ENCODE assay signal across 8 cellular contexts in the genomic region with DNA sequence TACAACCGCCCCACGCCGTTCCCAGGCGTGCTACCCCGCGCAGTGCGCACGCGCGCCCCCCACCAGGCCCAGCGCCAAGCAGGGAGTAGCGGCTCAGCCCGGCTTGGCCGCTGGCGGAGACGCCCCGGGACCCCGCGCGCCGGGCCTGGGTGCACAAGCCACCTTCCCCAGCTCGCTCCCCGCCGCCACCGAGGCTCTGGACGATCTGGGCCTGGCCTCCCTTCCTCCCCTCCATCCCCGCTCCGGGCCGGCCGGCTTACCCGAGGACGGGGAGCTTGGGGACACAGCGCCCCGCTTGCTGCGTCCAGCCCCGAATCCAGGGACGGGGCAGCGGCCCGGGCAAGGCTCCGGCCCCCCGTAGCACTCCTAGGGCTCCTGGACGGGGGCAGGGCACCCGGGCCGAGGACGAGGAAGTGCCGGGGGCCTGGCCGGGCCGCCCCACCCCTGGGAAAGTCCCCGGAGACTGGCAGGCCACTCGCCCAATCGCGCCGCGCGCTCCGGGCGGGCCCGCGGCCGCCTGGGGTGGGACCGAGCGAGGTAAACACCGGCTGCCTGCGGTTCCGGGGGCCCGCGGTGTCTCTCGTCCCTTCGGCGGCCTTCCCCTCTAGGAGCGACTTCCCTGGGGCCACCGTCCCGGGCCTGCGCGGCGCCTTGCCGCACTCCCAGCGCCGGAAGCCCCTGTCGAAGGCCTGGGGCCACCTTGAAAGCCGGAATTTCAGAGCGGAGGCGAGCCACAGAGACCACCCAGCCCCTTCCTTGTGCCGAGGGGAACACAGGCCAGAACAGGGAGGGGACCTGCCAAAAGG. TPM values are rescaled to one million over a fixed set of nuclear protein-coding genes. Genes with fewer than 3 reads are reported as not detected.
DNase-seq lines count a peak whose midpoint lies in the region; ATAC-seq and TF ChIP-seq lines count a peak whose summit lies in the region.

A gene with protein sequence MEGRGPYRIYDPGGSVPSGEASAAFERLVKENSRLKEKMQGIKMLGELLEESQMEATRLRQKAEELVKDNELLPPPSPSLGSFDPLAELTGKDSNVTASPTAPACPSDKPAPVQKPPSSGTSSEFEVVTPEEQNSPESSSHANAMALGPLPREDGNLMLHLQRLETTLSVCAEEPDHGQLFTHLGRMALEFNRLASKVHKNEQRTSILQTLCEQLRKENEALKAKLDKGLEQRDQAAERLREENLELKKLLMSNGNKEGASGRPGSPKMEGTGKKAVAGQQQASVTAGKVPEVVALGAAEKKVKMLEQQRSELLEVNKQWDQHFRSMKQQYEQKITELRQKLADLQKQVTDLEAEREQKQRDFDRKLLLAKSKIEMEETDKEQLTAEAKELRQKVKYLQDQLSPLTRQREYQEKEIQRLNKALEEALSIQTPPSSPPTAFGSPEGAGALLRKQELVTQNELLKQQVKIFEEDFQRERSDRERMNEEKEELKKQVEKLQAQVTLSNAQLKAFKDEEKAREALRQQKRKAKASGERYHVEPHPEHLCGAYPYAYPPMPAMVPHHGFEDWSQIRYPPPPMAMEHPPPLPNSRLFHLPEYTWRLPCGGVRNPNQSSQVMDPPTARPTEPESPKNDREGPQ (minus strand): TSS at position 415 of the 806 bp plus-strand sequence. CDS start 15,939 bp downstream, outside the sequence.

- H3K27ac ChIP-seq in Peyer's patch: peak within 1 kb of the TSS; percentile 97 to 100 (median 98)
- peak within 1 kb of the TSS; percentile 99 for H3K27ac ChIP-seq in muscle layer of duodenum (ENCODE audit: low read length)

- DNase-seq in DMS153 treated with DMSO at 0.1 percent for 48 hours (lab: John Stamatoyannopoulos, UW; ENCODE audit: unreplicated experiment) (peak; percentile 23), HuH-7 (ENCODE audit: low spot score) (peak; percentile 95), Peyer's patch (peak; percentile 91 to 98 (median 98))
- DNase-seq in activated T-cell treated with anti-CD3 and anti-CD28 coated beads, Interleukin-2, amount 50 U/mL, for 4 hours: peak; percentile 91
- peak; percentile 77 to 91 for DNase-seq in stimulated activated CD8-positive, alpha-beta memory T cell treated with anti-CD3 and anti-CD28 coated beads, Interleukin-7, amount 100 ng/mL, for 4 hours (ENCODE audit: low read depth in 2 of 2)

- H3K4me1 ChIP-seq in Peyer's patch (peaks cover 10 to 79% (median 37%) of the 10 kb centered on the region in 4 donors), muscle layer of duodenum (ENCODE audit: control insufficient read depth in 1 of 2, insufficient read depth in 2 of 2, low read length in 2 of 2) (peaks cover 31 to 36% of the 10 kb centered on the region in 2 donors)

- no peak for TF ChIP-seq CTCF in Peyer's patch (IDR thresholded peaks at IDR 0.05)

- H3K36me3 ChIP-seq in Peyer's patch (peaks cover 0 to 10% (median 0%) of the 10 kb centered on the region in 3 donors), muscle layer of duodenum (ENCODE audit: control insufficient read depth in 1 of 2, insufficient read depth in 2 of 2, low read length in 2 of 2) (peaks cover 4 to 8% of the 10 kb centered on the region in 2 donors)

- peaks cover 29% of the 10 kb centered on the region for H3K36me3 Mint-ChIP-seq in activated T-cell treated with anti-CD3 and anti-CD28 coated beads, Interleukin-2, amount 50 U/mL, for 4 hours (ENCODE audit: insufficient read depth)

- TF ChIP-seq POLR2A in Peyer's patch (IDR thresholded peaks at IDR 0.05): peak; percentile 90 to 98

- H3K27me3 ChIP-seq in Peyer's patch: no peaks in the 10 kb centered on the region
- H3K27me3 ChIP-seq in muscle layer of duodenum (ENCODE audit: low read depth, low read length): no peaks in the 10 kb centered on the region

- ATAC-seq in GM21526 (IDR thresholded peaks at IDR 0.05; ENCODE audit: low FRiP score, unreplicated experiment) (peak; percentile 70), esophagus mucosa (peak; percentile 93)
- peak; percentile 81 to 83 for ATAC-seq in activated T-cell treated with anti-CD3 and anti-CD28 coated beads, Interleukin-2, amount 50 U/mL, for 4 hours

- H3K9me3 ChIP-seq in Peyer's patch (no peaks in the 10 kb centered on the region), muscle layer of duodenum (ENCODE audit: control insufficient read depth in 1 of 2, low read length in 2 of 2) (no peaks in the 10 kb centered on the region)

- no peaks in the 10 kb centered on the region for H3K9me3 Mint-ChIP-seq in activated T-cell treated with anti-CD3 and anti-CD28 coated beads, Interleukin-2, amount 50 U/mL, for 4 hours

- no peaks in the 10 kb centered on the region for H3K27me3 Mint-ChIP-seq in activated T-cell treated with anti-CD3 and anti-CD28 coated beads, Interleukin-2, amount 50 U/mL, for 4 hours (ENCODE audit: low read depth)

- H3K4me3 Mint-ChIP-seq in activated T-cell treated with anti-CD3 and anti-CD28 coated beads, Interleukin-2, amount 50 U/mL, for 4 hours: peak within 1 kb of the TSS; percentile 91

- peak within 1 kb of the TSS; percentile 82 to 93 (median 86) for H3K4me3 ChIP-seq in Peyer's patch
- peak within 1 kb of the TSS; percentile 70 to 90 for H3K4me3 ChIP-seq in muscle layer of duodenum (ENCODE audit: low read depth in 1 of 2, low read length in 2 of 2)

- peaks cover 86% of the 10 kb centered on the region for H3K4me1 Mint-ChIP-seq in activated T-cell treated with anti-CD3 and anti-CD28 coated beads, Interleukin-2, amount 50 U/mL, for 4 hours (ENCODE audit: low read depth)

RNA-seq across cellular contexts. Expression of the gene that starts here (rescaled TPM):
- total RNA-seq in Peyer's patch (100 to 1,000 TPM; 191 to 352 (median 266) TPM), esophagus mucosa (71.5 TPM)
- total RNA-seq in activated T-cell treated with anti-CD3 and anti-CD28 coated beads, Interleukin-2, amount 50 U/mL, for 4 hours: 100 to 1,000 TPM; 199 to 329 (median 211) TPM

Comparison
In these comparisons a context has a peak if more than half of its experiments do, and no peak if none do; other contexts are left out.
1. Peak in every context shown above with its lines: DNase-seq, ATAC-seq, H3K4me3 ChIP-seq and H3K27ac ChIP-seq.
2. DNase-seq: peak in every context shown above with its lines; median percentile 98 in Peyer's patch; 95 in HuH-7; 91 in activated T-cell treated with anti-CD3 and anti-CD28 coated beads, Interleukin-2, amount 50 U/mL, for 4 hours; 84 in stimulated activated CD8-positive, alpha-beta memory T cell treated with anti-CD3 and anti-CD28 coated beads, Interleukin-7, amount 100 ng/mL, for 4 hours; 23 in DMS153 treated with DMSO at 0.1 percent for 48 hours.